In the genomic region with DNA sequence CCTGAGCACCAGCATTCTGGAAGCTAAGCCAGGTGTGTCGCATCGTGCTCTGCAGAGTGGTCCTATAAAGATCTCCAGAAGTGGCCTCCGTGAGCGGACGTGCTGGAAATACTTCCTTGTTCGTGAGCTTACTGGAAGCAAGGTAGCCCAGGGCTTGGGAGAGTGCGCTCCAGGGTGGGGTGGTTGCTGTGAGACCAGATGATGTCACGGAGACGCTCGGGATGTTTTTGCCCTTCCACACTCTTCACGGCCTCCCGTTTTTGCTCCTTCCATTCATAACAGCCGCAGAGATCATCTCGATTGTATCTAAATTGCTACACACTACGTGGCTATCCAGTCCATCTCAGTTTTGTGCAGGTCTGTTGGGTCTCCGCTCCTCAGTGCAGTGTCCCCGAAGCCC, we compare ENCODE assay signal across 8 cellular contexts.
"Had no signal": no experiment of that assay in that cellular context is flagged by ENCODE, and none has a peak within 500 bp of the region (broad histone marks: within the 10 kb centered on the region; RNA-seq: fewer than 3 reads in every experiment).

No MANE protein-coding gene starts in this region.

- H3K27ac Mint-ChIP-seq: HFFc6, IgD-negative memory B cell had no signal

- H3K27ac ChIP-seq: GM23248, HL-60 had no signal

- H2AFZ ChIP-seq: GM23248 had no signal

- H3K9me3 ChIP-seq: HAP-1 had no signal

- H3K9ac ChIP-seq: GM23248 had no signal

- H3K4me3 ChIP-seq: GM23248, HAP-1 had no signal

- H3K4me3 Mint-ChIP-seq: HFFc6, IgD-negative memory B cell had no signal

- H3K4me1 ChIP-seq: HAP-1 had no signal

- H3K9me3 Mint-ChIP-seq: IgD-negative memory B cell had no signal

- DNase-seq: GM23248, GOT3, HFFc6 had no signal

- H3K36me3 Mint-ChIP-seq: IgD-negative memory B cell had no signal

- FAIRE-seq: H54, HepG2 had no signal

- H3K36me3 ChIP-seq: HAP-1 had no signal
